2 cellular contexts compared by ENCODE assay signal in the genomic region with DNA sequence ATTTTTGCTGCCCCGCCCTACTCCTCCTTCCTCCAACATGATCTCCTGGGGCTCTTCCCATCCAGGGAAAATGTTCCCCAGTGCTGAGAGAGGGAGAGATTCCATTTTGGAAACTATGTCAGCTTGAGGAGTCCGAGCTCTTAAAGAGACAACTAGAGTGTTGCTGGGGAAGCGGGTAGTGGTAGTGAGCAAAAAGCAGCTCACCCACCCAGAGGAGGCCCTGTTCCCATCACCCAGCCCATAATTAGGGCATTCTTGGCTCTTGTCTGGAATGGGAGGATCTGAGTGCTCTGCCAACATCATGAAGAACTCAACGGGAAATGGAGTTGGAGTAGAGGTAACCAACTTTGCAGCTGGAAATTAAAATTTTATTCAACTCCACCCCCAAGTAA.
TF ChIP-seq lines count a peak whose summit lies in the region.

No MANE protein-coding gene starts in this region.

TF ChIP-seq in SK-N-SH, 30 proteins besides CTCF, POLR2A, EP300 and RAD21:
- TF ChIP-seq MXI1 (IDR thresholded peaks at IDR 0.05; ENCODE audit: low read depth, low read length) (no peak), TEAD4 (IDR thresholded peaks at IDR 0.05; ENCODE audit: borderline replicate concordance, insufficient read depth) (no peak), ELF1 (IDR thresholded peaks at IDR 0.05) (no peak)

TF ChIP-seq in SK-N-SH treated with all-trans-retinoic acid at 6 μM for 48 hours, 23 proteins besides CTCF, POLR2A, EP300 and RAD21:
- TF ChIP-seq, protein P1, sequence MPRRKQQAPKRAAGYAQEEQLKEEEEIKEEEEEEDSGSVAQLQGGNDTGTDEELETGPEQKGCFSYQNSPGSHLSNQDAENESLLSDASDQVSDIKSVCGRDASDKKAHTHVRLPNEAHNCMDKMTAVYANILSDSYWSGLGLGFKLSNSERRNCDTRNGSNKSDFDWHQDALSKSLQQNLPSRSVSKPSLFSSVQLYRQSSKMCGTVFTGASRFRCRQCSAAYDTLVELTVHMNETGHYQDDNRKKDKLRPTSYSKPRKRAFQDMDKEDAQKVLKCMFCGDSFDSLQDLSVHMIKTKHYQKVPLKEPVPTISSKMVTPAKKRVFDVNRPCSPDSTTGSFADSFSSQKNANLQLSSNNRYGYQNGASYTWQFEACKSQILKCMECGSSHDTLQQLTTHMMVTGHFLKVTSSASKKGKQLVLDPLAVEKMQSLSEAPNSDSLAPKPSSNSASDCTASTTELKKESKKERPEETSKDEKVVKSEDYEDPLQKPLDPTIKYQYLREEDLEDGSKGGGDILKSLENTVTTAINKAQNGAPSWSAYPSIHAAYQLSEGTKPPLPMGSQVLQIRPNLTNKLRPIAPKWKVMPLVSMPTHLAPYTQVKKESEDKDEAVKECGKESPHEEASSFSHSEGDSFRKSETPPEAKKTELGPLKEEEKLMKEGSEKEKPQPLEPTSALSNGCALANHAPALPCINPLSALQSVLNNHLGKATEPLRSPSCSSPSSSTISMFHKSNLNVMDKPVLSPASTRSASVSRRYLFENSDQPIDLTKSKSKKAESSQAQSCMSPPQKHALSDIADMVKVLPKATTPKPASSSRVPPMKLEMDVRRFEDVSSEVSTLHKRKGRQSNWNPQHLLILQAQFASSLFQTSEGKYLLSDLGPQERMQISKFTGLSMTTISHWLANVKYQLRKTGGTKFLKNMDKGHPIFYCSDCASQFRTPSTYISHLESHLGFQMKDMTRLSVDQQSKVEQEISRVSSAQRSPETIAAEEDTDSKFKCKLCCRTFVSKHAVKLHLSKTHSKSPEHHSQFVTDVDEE (CRISPR knock-in tag; IDR thresholded peaks at IDR 0.05): no peak
- no peak for TF ChIP-seq ISL1 (CRISPR knock-in tag; IDR thresholded peaks at IDR 0.05)
- TF ChIP-seq, protein P2, sequence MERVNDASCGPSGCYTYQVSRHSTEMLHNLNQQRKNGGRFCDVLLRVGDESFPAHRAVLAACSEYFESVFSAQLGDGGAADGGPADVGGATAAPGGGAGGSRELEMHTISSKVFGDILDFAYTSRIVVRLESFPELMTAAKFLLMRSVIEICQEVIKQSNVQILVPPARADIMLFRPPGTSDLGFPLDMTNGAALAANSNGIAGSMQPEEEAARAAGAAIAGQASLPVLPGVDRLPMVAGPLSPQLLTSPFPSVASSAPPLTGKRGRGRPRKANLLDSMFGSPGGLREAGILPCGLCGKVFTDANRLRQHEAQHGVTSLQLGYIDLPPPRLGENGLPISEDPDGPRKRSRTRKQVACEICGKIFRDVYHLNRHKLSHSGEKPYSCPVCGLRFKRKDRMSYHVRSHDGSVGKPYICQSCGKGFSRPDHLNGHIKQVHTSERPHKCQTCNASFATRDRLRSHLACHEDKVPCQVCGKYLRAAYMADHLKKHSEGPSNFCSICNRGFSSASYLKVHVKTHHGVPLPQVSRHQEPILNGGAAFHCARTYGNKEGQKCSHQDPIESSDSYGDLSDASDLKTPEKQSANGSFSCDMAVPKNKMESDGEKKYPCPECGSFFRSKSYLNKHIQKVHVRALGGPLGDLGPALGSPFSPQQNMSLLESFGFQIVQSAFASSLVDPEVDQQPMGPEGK (CRISPR knock-in tag; IDR thresholded peaks at IDR 0.05; ENCODE audit: borderline replicate concordance): no peak
- TF ChIP-seq OSR1 (CRISPR knock-in tag; IDR thresholded peaks at IDR 0.05): no peak
- TF ChIP-seq ESRRG (CRISPR knock-in tag; IDR thresholded peaks at IDR 0.05): no peak
- TF ChIP-seq ZFP3 (CRISPR knock-in tag; IDR thresholded peaks at IDR 0.05): no peak
- TF ChIP-seq ZNF70 (CRISPR knock-in tag; IDR thresholded peaks at IDR 0.05): no peak
- TF ChIP-seq TOX (CRISPR knock-in tag; IDR thresholded peaks at IDR 0.05; ENCODE audit: borderline replicate concordance): no peak
- TF ChIP-seq, protein P3, sequence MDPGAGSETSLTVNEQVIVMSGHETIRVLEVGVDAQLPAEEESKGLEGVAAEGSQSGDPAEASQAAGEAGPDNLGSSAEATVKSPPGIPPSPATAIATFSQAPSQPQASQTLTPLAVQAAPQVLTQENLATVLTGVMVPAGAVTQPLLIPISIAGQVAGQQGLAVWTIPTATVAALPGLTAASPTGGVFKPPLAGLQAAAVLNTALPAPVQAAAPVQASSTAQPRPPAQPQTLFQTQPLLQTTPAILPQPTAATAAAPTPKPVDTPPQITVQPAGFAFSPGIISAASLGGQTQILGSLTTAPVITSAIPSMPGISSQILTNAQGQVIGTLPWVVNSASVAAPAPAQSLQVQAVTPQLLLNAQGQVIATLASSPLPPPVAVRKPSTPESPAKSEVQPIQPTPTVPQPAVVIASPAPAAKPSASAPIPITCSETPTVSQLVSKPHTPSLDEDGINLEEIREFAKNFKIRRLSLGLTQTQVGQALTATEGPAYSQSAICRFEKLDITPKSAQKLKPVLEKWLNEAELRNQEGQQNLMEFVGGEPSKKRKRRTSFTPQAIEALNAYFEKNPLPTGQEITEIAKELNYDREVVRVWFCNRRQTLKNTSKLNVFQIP (CRISPR knock-in tag; IDR thresholded peaks at IDR 0.05; ENCODE audit: borderline replicate concordance, low read depth): no peak
- TF ChIP-seq RARB (CRISPR knock-in tag; IDR thresholded peaks at IDR 0.05): no peak
- no peak for TF ChIP-seq SNAI2 (CRISPR knock-in tag; IDR thresholded peaks at IDR 0.05)
- TF ChIP-seq ARNTL (CRISPR knock-in tag; IDR thresholded peaks at IDR 0.05; ENCODE audit: borderline replicate concordance, low read depth): no peak
- TF ChIP-seq, protein P4, sequence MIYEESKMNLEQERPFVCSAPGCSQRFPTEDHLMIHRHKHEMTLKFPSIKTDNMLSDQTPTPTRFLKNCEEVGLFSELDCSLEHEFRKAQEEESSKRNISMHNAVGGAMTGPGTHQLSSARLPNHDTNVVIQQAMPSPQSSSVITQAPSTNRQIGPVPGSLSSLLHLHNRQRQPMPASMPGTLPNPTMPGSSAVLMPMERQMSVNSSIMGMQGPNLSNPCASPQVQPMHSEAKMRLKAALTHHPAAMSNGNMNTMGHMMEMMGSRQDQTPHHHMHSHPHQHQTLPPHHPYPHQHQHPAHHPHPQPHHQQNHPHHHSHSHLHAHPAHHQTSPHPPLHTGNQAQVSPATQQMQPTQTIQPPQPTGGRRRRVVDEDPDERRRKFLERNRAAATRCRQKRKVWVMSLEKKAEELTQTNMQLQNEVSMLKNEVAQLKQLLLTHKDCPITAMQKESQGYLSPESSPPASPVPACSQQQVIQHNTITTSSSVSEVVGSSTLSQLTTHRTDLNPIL (CRISPR knock-in tag; IDR thresholded peaks at IDR 0.05; ENCODE audit: low read depth): no peak
- TF ChIP-seq, protein P5, sequence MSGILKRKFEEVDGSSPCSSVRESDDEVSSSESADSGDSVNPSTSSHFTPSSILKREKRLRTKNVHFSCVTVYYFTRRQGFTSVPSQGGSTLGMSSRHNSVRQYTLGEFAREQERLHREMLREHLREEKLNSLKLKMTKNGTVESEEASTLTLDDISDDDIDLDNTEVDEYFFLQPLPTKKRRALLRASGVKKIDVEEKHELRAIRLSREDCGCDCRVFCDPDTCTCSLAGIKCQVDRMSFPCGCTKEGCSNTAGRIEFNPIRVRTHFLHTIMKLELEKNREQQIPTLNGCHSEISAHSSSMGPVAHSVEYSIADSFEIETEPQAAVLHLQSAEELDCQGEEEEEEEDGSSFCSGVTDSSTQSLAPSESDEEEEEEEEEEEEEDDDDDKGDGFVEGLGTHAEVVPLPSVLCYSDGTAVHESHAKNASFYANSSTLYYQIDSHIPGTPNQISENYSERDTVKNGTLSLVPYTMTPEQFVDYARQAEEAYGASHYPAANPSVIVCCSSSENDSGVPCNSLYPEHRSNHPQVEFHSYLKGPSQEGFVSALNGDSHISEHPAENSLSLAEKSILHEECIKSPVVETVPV (CRISPR knock-in tag; IDR thresholded peaks at IDR 0.05): no peak
- no peak for TF ChIP-seq ZNF565 (CRISPR knock-in tag; conservative IDR thresholded peaks at IDR 0.05; ENCODE audit: low read depth)
- no peak for TF ChIP-seq ZFP30 (CRISPR knock-in tag; IDR thresholded peaks at IDR 0.05)
